In the genomic region with DNA sequence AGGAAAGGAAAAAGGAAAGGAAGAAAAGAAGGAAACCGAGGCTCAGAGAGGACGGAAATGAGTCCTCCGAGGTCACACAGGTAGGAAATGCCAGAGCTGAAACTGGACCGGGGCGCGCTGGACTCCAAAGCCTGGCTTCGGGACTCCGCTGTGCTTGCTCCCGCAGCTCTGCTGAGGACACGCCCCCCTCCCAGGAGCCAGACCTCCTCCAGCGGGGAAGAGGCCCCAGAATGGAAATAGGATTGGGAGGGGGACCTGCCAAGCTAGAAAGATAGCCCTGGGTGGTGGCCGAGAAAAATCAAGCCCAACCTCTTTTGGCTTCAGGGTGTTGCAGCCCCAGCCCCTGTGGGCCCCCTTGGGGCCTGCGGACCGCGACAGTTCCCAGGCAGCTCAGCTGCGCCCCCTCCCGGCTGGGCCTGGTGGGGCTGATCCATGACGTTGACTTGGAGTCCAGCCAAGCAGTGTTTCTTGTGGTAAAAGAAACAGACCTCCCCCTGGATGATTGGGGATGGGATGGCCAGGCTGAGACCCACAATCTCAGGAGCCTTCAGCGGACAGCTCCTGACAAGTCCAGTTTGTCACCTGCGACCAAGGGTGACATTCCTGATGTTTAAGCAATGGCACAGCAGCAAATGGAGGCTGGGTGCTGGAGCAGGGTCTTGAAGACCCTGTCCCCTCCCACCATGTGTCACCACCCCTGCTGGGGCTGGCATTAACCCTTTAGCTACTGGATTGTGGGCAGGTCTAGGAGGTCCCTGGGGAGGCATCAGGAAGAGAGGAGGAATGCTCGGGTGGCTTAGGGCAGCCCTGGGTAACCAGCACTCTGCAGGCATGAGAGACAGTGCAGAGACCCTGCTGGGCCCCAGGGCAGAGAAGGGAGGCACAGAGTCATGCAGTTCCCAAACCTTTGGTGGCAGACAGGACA, we compare ENCODE assay signal across 9 cellular contexts. TPM values are rescaled to one million over a fixed set of nuclear protein-coding genes. Genes with fewer than 3 reads are reported as not detected.
A peak's percentile ranks its signal among the peaks of the same experiment; 100 is the strongest.
DNase-seq lines count a peak whose midpoint lies in the region; ATAC-seq, FAIRE-seq and TF ChIP-seq lines count a peak whose summit lies in the region.
"Had no signal": no experiment of that assay in that cellular context is flagged by ENCODE, and none has a peak within 500 bp of the region (broad histone marks: within the 10 kb centered on the region; RNA-seq: fewer than 3 reads in every experiment).

No MANE protein-coding gene starts in this region.

- no peaks in the 10 kb centered on the region for H3K36me3 ChIP-seq in right atrium auricular region
- no peaks in the 10 kb centered on the region for H3K36me3 ChIP-seq in small intestine (ENCODE audit: control insufficient read depth in 2 of 2, insufficient read depth in 2 of 2, low read length in 2 of 2)

- no peak for FAIRE-seq in small intestine (lab: Jason Lieb, UNC)
- FAIRE-seq: colon had no signal

- DNase-seq in ELF-1 (ENCODE audit: low read depth, low spot score) (peak; percentile 98), LoVo (ENCODE audit: low spot score) (peak; percentile 62), SKM-1 treated with dmso at 0.1 percent for 144 hours (lab: John Stamatoyannopoulos, UW; ENCODE audit: unreplicated experiment) (peak; percentile 42), right atrium auricular region (ENCODE audit: low spot score) (peak; percentile 66), small intestine (peak; percentile 53)
- DNase-seq in activated naive CD8-positive, alpha-beta T cell treated with anti-CD3 and anti-CD28 coated beads, Interleukin-2, amount 50 U/mL, for 16 hours (ENCODE audit: low read depth, low spot score), result peak; percentile 11

- 17 to 23% (median 23%) methylated on average over 20 to 21 of the region's 21 CpGs for WGBS in small intestine, 3 donors

- peak; percentile 60 to 90 for TF ChIP-seq CTCF in right atrium auricular region (IDR thresholded peaks at IDR 0.05)

- ATAC-seq in GM21717 (IDR thresholded peaks at IDR 0.05; ENCODE audit: unreplicated experiment), result no peak
- no peak for ATAC-seq in GM18909 (IDR thresholded peaks at IDR 0.05; ENCODE audit: poor library complexity, unreplicated experiment)

- H3K27ac ChIP-seq in right atrium auricular region (peak overlapping the region in 1 of 2 donors; percentile 31), small intestine (ENCODE audit: low read depth in 1 of 2, low read length in 1 of 2) (peak overlapping the region in 1 of 2 donors; percentile 18)

- H3K4me3 ChIP-seq in right atrium auricular region (peak overlapping the region in 1 of 2 donors; percentile 28), small intestine (ENCODE audit: low read depth in 1 of 2, low read length in 2 of 2) (no peak overlapping the region)

- H3K27me3 ChIP-seq in right atrium auricular region (no peaks in the 10 kb centered on the region), small intestine (ENCODE audit: control insufficient read depth in 2 of 2, insufficient read depth in 2 of 2, low read length in 2 of 2) (no peaks in the 10 kb centered on the region)

- no peaks in the 10 kb centered on the region for H3K9me3 ChIP-seq in right atrium auricular region
- no peaks in the 10 kb centered on the region for H3K9me3 ChIP-seq in small intestine (ENCODE audit: control insufficient read depth, low read depth)

- H3K4me1 ChIP-seq in right atrium auricular region (peaks cover 0 to 20% of the 10 kb centered on the region in 2 donors), small intestine (ENCODE audit: control insufficient read depth in 2 of 2, insufficient read depth in 1 of 2, low read depth in 1 of 2, low read length in 1 of 2) (peaks cover 0 to 7% of the 10 kb centered on the region in 2 donors)

RNA-seq across cellular contexts. Expression of a gene that starts 55.4 kb away (rescaled TPM):
- total RNA-seq in right atrium auricular region, result 1 to 10 TPM; 2.9 to 4.7 TPM
- polyA plus RNA-seq in small intestine, result 10 to 100 TPM in 1 of 3 donors, 1 to 10 TPM in 1, under 1 TPM in 1; 0.22 to 10.9 (median 1.9) TPM

Comparison
In these comparisons a context has a peak if more than half of its experiments do, and no peak if none do; other contexts are left out.
1. DNase-seq: peak in every context shown above with its lines; median percentile 98 in ELF-1; 66 in right atrium auricular region; 62 in LoVo; 53 in small intestine; 42 in SKM-1 treated with dmso at 0.1 percent for 144 hours; 11 in activated naive CD8-positive, alpha-beta T cell treated with anti-CD3 and anti-CD28 coated beads, Interleukin-2, amount 50 U/mL, for 16 hours.